Comparison of ENCODE assay signal across 8 cellular contexts in genomic region chr12:109900752-109901580, GRCh38. TPM values are rescaled to one million over a fixed set of nuclear protein-coding genes. Genes with fewer than 3 reads are reported as not detected.
DNase-seq lines count a peak whose midpoint lies in the region; ATAC-seq and FAIRE-seq lines count a peak whose summit lies in the region.

No MANE protein-coding gene starts in this region.

- H3K4me1 ChIP-seq in iPS DF 6.9 (ENCODE audit: control insufficient read depth, insufficient read depth, low read length) (peaks cover 3% of the 10 kb centered on the region; the same call in 1 of the 2 replicates), small intestine (ENCODE audit: control insufficient read depth in 2 of 2, insufficient read depth in 1 of 2, low read depth in 1 of 2, low read length in 1 of 2) (peaks cover 0 to 2% of the 10 kb centered on the region in 2 donors)

- ATAC-seq in HG03432 (IDR thresholded peaks at IDR 0.05; ENCODE audit: unreplicated experiment) (peak; percentile 10), HG03135 (IDR thresholded peaks at IDR 0.05; ENCODE audit: unreplicated experiment) (no peak)
- peak; percentile 8 for ATAC-seq in activated T-helper 17 cell treated with anti-CD3 and anti-CD28 coated beads, Interleukin-2, amount 50 U/mL, for 72 hours (replicated peaks)

- DNase-seq in stimulated activated CD4-positive, alpha-beta T cell treated with anti-CD3 and anti-CD28 coated beads, Interleukin-4, amount 100 ng/mL, for 24 hours = peak; percentile 6
- DNase-seq in stimulated activated CD4-positive, alpha-beta T cell treated with anti-CD3 and anti-CD28 coated beads, Interleukin-4, amount 100 ng/mL, for 4 hours = no peak
- DNase-seq in iPS DF 6.9 (ENCODE audit: low read depth, low spot score) (no peak), small intestine (peak; percentile 28), SIG-M5 treated with dmso at 0.1 percent for 504 hours (lab: John Stamatoyannopoulos, UW; ENCODE audit: unreplicated experiment) (no peak)

- H3K36me3 Mint-ChIP-seq in activated T-helper 17 cell treated with anti-CD3 and anti-CD28 coated beads, Interleukin-2, amount 50 U/mL, for 72 hours (ENCODE audit: low read depth) = peaks cover 31% of the 10 kb centered on the region

- peak overlapping the region; percentile 90 for H3K27ac Mint-ChIP-seq in activated T-helper 17 cell treated with anti-CD3 and anti-CD28 coated beads, Interleukin-2, amount 50 U/mL, for 72 hours

- FAIRE-seq in small intestine (lab: Jason Lieb, UNC) = no peak

- peak overlapping the region; percentile 87 for H3K4me3 Mint-ChIP-seq in activated T-helper 17 cell treated with anti-CD3 and anti-CD28 coated beads, Interleukin-2, amount 50 U/mL, for 72 hours

- H3K27me3 Mint-ChIP-seq in activated T-helper 17 cell treated with anti-CD3 and anti-CD28 coated beads, Interleukin-2, amount 50 U/mL, for 72 hours = no peaks in the 10 kb centered on the region

- H3K9me3 Mint-ChIP-seq in activated T-helper 17 cell treated with anti-CD3 and anti-CD28 coated beads, Interleukin-2, amount 50 U/mL, for 72 hours = no peaks in the 10 kb centered on the region

- H3K9me3 ChIP-seq in iPS DF 6.9 (ENCODE audit: control insufficient read depth, insufficient read depth, low read length) = no peaks in the 10 kb centered on the region
- H3K9me3 ChIP-seq in small intestine (ENCODE audit: control insufficient read depth, low read depth) = no peaks in the 10 kb centered on the region

- peaks cover 11% of the 10 kb centered on the region for H3K4me1 Mint-ChIP-seq in activated T-helper 17 cell treated with anti-CD3 and anti-CD28 coated beads, Interleukin-2, amount 50 U/mL, for 72 hours

- H3K4me3 ChIP-seq in iPS DF 6.9 (ENCODE audit: low read length) (peak overlapping the region; percentile 54; the same call in 1 of the 2 replicates), small intestine (ENCODE audit: low read depth in 1 of 2, low read length in 2 of 2) (peak overlapping the region; percentile 81)

- H3K27ac ChIP-seq in iPS DF 6.9 (ENCODE audit: low read length) (no peak overlapping the region), small intestine (ENCODE audit: low read depth in 1 of 2, low read length in 1 of 2) (peak overlapping the region in 1 of 2 donors; percentile 82)

- H3K36me3 ChIP-seq in iPS DF 6.9 (ENCODE audit: control insufficient read depth, insufficient read depth, low read length) (no peaks in the 10 kb centered on the region), small intestine (ENCODE audit: control insufficient read depth in 2 of 2, insufficient read depth in 2 of 2, low read length in 2 of 2) (peaks cover 3 to 14% of the 10 kb centered on the region in 2 donors)

- no CpG with 5 or more reads among the region's 16 CpGs for WGBS in iPS DF 6.9 (ENCODE audit: insufficient coverage, insufficient read length)
- WGBS in small intestine, 3 donors = 2 to 4% (median 2%) methylated on average over 16 of the region's 16 CpGs

- H3K27me3 ChIP-seq in iPS DF 6.9 (ENCODE audit: control insufficient read depth, insufficient read depth, low read length) (peaks cover 59% of the 10 kb centered on the region), small intestine (ENCODE audit: control insufficient read depth in 2 of 2, insufficient read depth in 2 of 2, low read length in 2 of 2) (no peaks in the 10 kb centered on the region)

RNA-seq across cellular contexts. Expression of gene TCHP, which starts 0.9 kb away (rescaled TPM):
- 10 to 100 TPM in 1 of 2 donors, 1 to 10 TPM in 1; 9.8 to 20.2 TPM for total RNA-seq in activated T-helper 17 cell treated with anti-CD3 and anti-CD28 coated beads, Interleukin-2, amount 50 U/mL, for 72 hours
- polyA plus RNA-seq in small intestine = 10 to 100 TPM in 1 of 3 donors, 1 to 10 TPM in 2; 7.0 to 15.2 (median 7.8) TPM

RNA-seq across cellular contexts. Expression of gene GLTP, which starts 20.6 kb away (rescaled TPM):
- 10 to 100 TPM; 25.7 to 26.4 TPM for total RNA-seq in activated T-helper 17 cell treated with anti-CD3 and anti-CD28 coated beads, Interleukin-2, amount 50 U/mL, for 72 hours
- 10 to 100 TPM; 16.6 to 32.7 (median 31.5) TPM for polyA plus RNA-seq in small intestine

Comparison
In these comparisons a context has a peak if more than half of its experiments do, and no peak if none do; other contexts are left out.
1. DNase-seq: peak in stimulated activated CD4-positive, alpha-beta T cell treated with anti-CD3 and anti-CD28 coated beads, Interleukin-4, amount 100 ng/mL, for 24 hours (single experiment) and small intestine (single experiment); none in stimulated activated CD4-positive, alpha-beta T cell treated with anti-CD3 and anti-CD28 coated beads, Interleukin-4, amount 100 ng/mL, for 4 hours (0 of 2), iPS DF 6.9 (single experiment) and SIG-M5 treated with dmso at 0.1 percent for 504 hours (single experiment).